In genomic region chr15:43800286-43801136, GRCh38 we compare ENCODE assay signal across 8 cellular contexts. TPM values are rescaled to one million over a fixed set of nuclear protein-coding genes. Genes with fewer than 3 reads are reported as not detected.
A peak's percentile ranks its signal among the peaks of the same experiment; 100 is the strongest.
DNase-seq lines count a peak whose midpoint lies in the region; ATAC-seq, FAIRE-seq and TF ChIP-seq lines count a peak whose summit lies in the region.

HYPK (plus strand) TSS chr15:43800599; CDS start chr15:43800623, 24 bp downstream.

- 11% methylated on average over 42 of the region's 44 CpGs; no CpG with 5 or more reads in 1 of the 2 experiments for WGBS in H1 (ENCODE audit: extremely low coverage in 1 of 2, insufficient coverage in 1 of 2, insufficient read length in 1 of 2, insufficient replicate concordance in 2 of 2, low coverage in 1 of 2, low lambda C conversion rate in 2 of 2, missing lambda C conversion rate in 1 of 2), 2 experiments
- WGBS in mesenchymal stem cell, result 11% methylated on average over 44 of the region's 44 CpGs

- H2BK120ac ChIP-seq in H1 (replicated peaks; ENCODE audit: low read depth, low read length) (no peak within 1 kb of the TSS), mesenchymal stem cell (ENCODE audit: low read depth, low read length) (no peak within 1 kb of the TSS)

- H3K9me3 ChIP-seq in H1 (ENCODE audit: insufficient read depth in 2 of 2, low read depth in 1 of 2, low read length in 1 of 2) (no peaks in the 10 kb centered on the region), mesenchymal stem cell (ENCODE audit: control insufficient read depth, low read length) (no peaks in the 10 kb centered on the region)

- H3K27me3 Mint-ChIP-seq in CD14-positive monocyte (ENCODE audit: low read depth in 3 of 3), result peaks cover 0 to 2% (median 0%) of the 10 kb centered on the region in 3 donors

- H2BK12ac ChIP-seq in H1 (ENCODE audit: low read depth, low read length), result peak within 1 kb of the TSS; percentile 71; the same call in 1 of the 2 replicates
- H2BK12ac ChIP-seq in mesenchymal stem cell (ENCODE audit: low read length in 2 of 2), result peak within 1 kb of the TSS in 1 of 2 experiments; percentile 68

- peak within 1 kb of the TSS; percentile 51 for H3K18ac ChIP-seq in H1 (ENCODE audit: extremely low read depth, low read length)
- peak within 1 kb of the TSS in 1 of 2 experiments; percentile 46 for H3K18ac ChIP-seq in mesenchymal stem cell (ENCODE audit: low read depth in 1 of 2, low read length in 2 of 2)

- H3K36me3 ChIP-seq in H1 (ENCODE audit: control insufficient read depth in 2 of 4, insufficient read depth in 4 of 4, low read length in 3 of 4) (peaks cover 17 to 60% (median 19%) of the 10 kb centered on the region in 4 experiments), mesenchymal stem cell (ENCODE audit: control insufficient read depth in 1 of 2, insufficient read depth in 2 of 2, low read depth in 1 of 2, low read length in 2 of 2) (peaks cover 44 to 82% of the 10 kb centered on the region in 2 experiments)

- peaks cover 0 to 13% of the 10 kb centered on the region in 2 experiments; a peak in 2 of 4 replicates for H3K79me2 ChIP-seq in H1 (ENCODE audit: control insufficient read depth in 1 of 2, insufficient read depth in 2 of 2, low read length in 2 of 2)

- H3K4me1 Mint-ChIP-seq in CD14-positive monocyte, result peaks cover 38% of the 10 kb centered on the region

- H3K27ac ChIP-seq in H1 (ENCODE audit: low read depth, low read length), result peak within 1 kb of the TSS; percentile 28; the same call in 1 of the 2 replicates
- peak within 1 kb of the TSS; percentile 67 for H3K27ac ChIP-seq in mesenchymal stem cell (ENCODE audit: low read length, poor library complexity, severe bottlenecking)

- H3K79me1 ChIP-seq in H1 (ENCODE audit: low read depth, low read length) (no peaks in the 10 kb centered on the region), mesenchymal stem cell (replicated peaks; ENCODE audit: low read length, poor library complexity, severe bottlenecking) (peaks cover 7% of the 10 kb centered on the region)

- DNase-seq in CD14-positive monocyte (ENCODE audit: low spot score), result peak; percentile 90
- peak; percentile 83 for DNase-seq in HK-2 (ENCODE audit: unreplicated experiment)
- peak; percentile 81 to 95 for DNase-seq in NOMO-1 (lab: John Stamatoyannopoulos, UW; ENCODE audit: unreplicated experiment in 2 of 2)
- peak; percentile 84 to 85 for DNase-seq in activated CD8-positive, alpha-beta memory T cell treated with anti-CD3 and anti-CD28 coated beads for 4 hours (ENCODE audit: low read depth in 2 of 2)
- peak; percentile 41 to 88 for DNase-seq in H1 (ENCODE audit: low read depth in 1 of 2, low spot score in 2 of 2)
- DNase-seq in mesenchymal stem cell, result peak; percentile 89
- peak; percentile 84 for DNase-seq in stimulated activated CD8-positive, alpha-beta memory T cell treated with anti-CD3 and anti-CD28 coated beads, Interleukin-12 subunit alpha, Interleukin-12 subunit beta, amount 100 ng/mL, for 4 hours (ENCODE audit: low read depth)

- no peak within 1 kb of the TSS for H3K14ac ChIP-seq in H1 (ENCODE audit: insufficient read length)
- no peak within 1 kb of the TSS for H3K14ac ChIP-seq in mesenchymal stem cell (ENCODE audit: low read length in 2 of 2)

- peaks cover 7 to 16% (median 11%) of the 10 kb centered on the region in 4 experiments for H3K4me1 ChIP-seq in H1 (replicated peaks in 1 of 4; ENCODE audit: control insufficient read depth in 3 of 4, insufficient read depth in 4 of 4, low read length in 3 of 4)
- H3K4me1 ChIP-seq in mesenchymal stem cell (ENCODE audit: control insufficient read depth, insufficient read depth, low read depth, low read length), result peaks cover 17% of the 10 kb centered on the region

- H2BK5ac ChIP-seq in H1 (ENCODE audit: low read depth, low read length) (peak within 1 kb of the TSS; percentile 55), mesenchymal stem cell (ENCODE audit: low read depth, low read length, poor library complexity, severe bottlenecking) (no peak within 1 kb of the TSS)

- peak; percentile 84 for ATAC-seq in GM19397 (IDR thresholded peaks at IDR 0.05; ENCODE audit: unreplicated experiment)

- H3K36me3 Mint-ChIP-seq in CD14-positive monocyte, result peaks cover 49 to 64% of the 10 kb centered on the region in 2 donors

- peak within 1 kb of the TSS; percentile 39 for H3K56ac ChIP-seq in H1 (replicated peaks; ENCODE audit: insufficient read length, low read depth, low read length)

- H2BK20ac ChIP-seq in H1 (ENCODE audit: low read length), result peak within 1 kb of the TSS; percentile 28; the same call in 1 of the 2 replicates

- POLR2A ChIA-PET in H1 (lab: Charles Lee; ENCODE audit: partially characterized antibody), result interaction anchor here (0.9 to 8.9 kb wide), 8 partner anchors 9 to 54 kb away, joined by 7 to 71 read pairs (median 8); partner anchors contain the start of genes ELL3, MFAP1, PDIA3 and WDR76

- peaks cover 0 to 3% of the 10 kb centered on the region in 2 experiments for H4K20me1 ChIP-seq in H1 (replicated peaks in 1 of 2; ENCODE audit: control insufficient read depth in 1 of 2, insufficient read depth in 2 of 2, low read length in 2 of 2)

- H4K91ac ChIP-seq in H1 (replicated peaks; ENCODE audit: insufficient read length, low read length) (peak within 1 kb of the TSS; percentile 22), mesenchymal stem cell (ENCODE audit: low read length) (peak within 1 kb of the TSS; percentile 23)

- H3K27ac Mint-ChIP-seq in CD14-positive monocyte, result peak within 1 kb of the TSS; percentile 97 to 100 (median 99)

- H3K9ac ChIP-seq in H1 (replicated peaks in 1 of 4; ENCODE audit: extremely low read depth in 1 of 4, low read depth in 3 of 4, low read length in 3 of 4) (peak within 1 kb of the TSS; percentile 61 to 84 (median 76)), mesenchymal stem cell (ENCODE audit: low read length) (peak within 1 kb of the TSS; percentile 96)

- H3K27me3 ChIP-seq in H1 (replicated peaks in 1 of 4; ENCODE audit: control insufficient read depth in 3 of 4, extremely low read depth in 1 of 4, insufficient read depth in 3 of 4, low read length in 3 of 4) (no peaks in the 10 kb centered on the region), mesenchymal stem cell (ENCODE audit: control insufficient read depth in 1 of 2, insufficient read depth in 1 of 2, low read length in 2 of 2) (no peaks in the 10 kb centered on the region)

- no peak within 1 kb of the TSS for H2AK5ac ChIP-seq in H1 (ENCODE audit: low read depth, low read length)
- peak within 1 kb of the TSS; percentile 56 for H2AK5ac ChIP-seq in mesenchymal stem cell (ENCODE audit: low read length, severe bottlenecking)

- TF ChIP-seq CTCF in CD14-positive monocyte (IDR thresholded peaks at IDR 0.05), result no peak
- TF ChIP-seq CTCF in H1 (IDR thresholded peaks at IDR 0.05; ENCODE audit: control extremely low read depth in 1 of 3, insufficient read depth in 1 of 3, low read depth in 1 of 3, low read length in 3 of 3), result no peak

- no peak within 1 kb of the TSS for H3K23ac ChIP-seq in H1 (ENCODE audit: insufficient read length)
- peak within 1 kb of the TSS in 1 of 2 experiments; percentile 5 for H3K23ac ChIP-seq in mesenchymal stem cell (ENCODE audit: low read length in 2 of 2)

- peak; percentile 19 for FAIRE-seq in H1 (lab: Jason Lieb, UNC)

- TF ChIP-seq RAD21 in H1 (IDR thresholded peaks at IDR 0.05 in 1 of 2, conservative IDR thresholded peaks at IDR 0.05 in 1 of 2; ENCODE audit: low read depth in 2 of 2, low read length in 2 of 2), result no peak

- CTCF ChIA-PET in H1 (lab: Charles Lee; ENCODE audit: partially characterized antibody), result interaction anchor here (0.7 to 1.9 kb wide), 3 partner anchors 11 to 706 kb away, joined by 3 to 5 read pairs (median 3); partner anchors contain the start of gene ELL3

- H2AFZ ChIP-seq in H1 (ENCODE audit: low read length) (no peak within 1 kb of the TSS), mesenchymal stem cell (ENCODE audit: low read depth, low read length) (no peak within 1 kb of the TSS)

- peaks cover 0 to 1% (median 0%) of the 10 kb centered on the region in 7 donors for H3K9me3 Mint-ChIP-seq in CD14-positive monocyte

- TF ChIP-seq EP300 in H1 (IDR thresholded peaks at IDR 0.05; ENCODE audit: borderline replicate concordance in 1 of 2, low read depth in 2 of 2, low read length in 2 of 2), result no peak

- no peaks in the 10 kb centered on the region for H3K23me2 ChIP-seq in H1 (ENCODE audit: low read depth, low read length)

- H2BK15ac ChIP-seq in H1 (ENCODE audit: low read length) (peak within 1 kb of the TSS; percentile 31), mesenchymal stem cell (ENCODE audit: low read depth, poor library complexity, severe bottlenecking) (no peak within 1 kb of the TSS)

- no peak within 1 kb of the TSS for H4K8ac ChIP-seq in H1 (ENCODE audit: extremely low read depth, insufficient read depth, low read length)
- peak within 1 kb of the TSS; percentile 89 for H4K8ac ChIP-seq in mesenchymal stem cell (ENCODE audit: low read length)

- H3K4me3 Mint-ChIP-seq in CD14-positive monocyte, result peak within 1 kb of the TSS; percentile 100

- TF ChIP-seq POLR2A in H1 (IDR thresholded peaks at IDR 0.05; ENCODE audit: control extremely low read depth in 1 of 2, low read depth in 2 of 2, low read length in 2 of 2), result peak; percentile 2 to 82

- H3K4me3 ChIP-seq in H1 (ENCODE audit: extremely low read depth in 1 of 4, insufficient read depth in 2 of 4, low read depth in 3 of 4, low read length in 4 of 4) (peak within 1 kb of the TSS; percentile 67 to 97 (median 88)), mesenchymal stem cell (ENCODE audit: insufficient read depth in 1 of 2, low read depth in 1 of 2, low read length in 2 of 2) (peak within 1 kb of the TSS; percentile 73 to 97)

- H3K4ac ChIP-seq in H1 (replicated peaks; ENCODE audit: insufficient read length, low read depth, low read length) (peak within 1 kb of the TSS; percentile 55), mesenchymal stem cell (ENCODE audit: low read depth in 1 of 2, low read length in 2 of 2) (peak within 1 kb of the TSS; percentile 66 to 81)

- intact Hi-C loops in CD14-positive monocyte (cut with micrococcal nuclease), result no loop called here

- H3K4me2 ChIP-seq in H1 (ENCODE audit: insufficient read depth in 1 of 2, low read depth in 2 of 2, low read length in 2 of 2) (peak within 1 kb of the TSS; percentile 75 to 86), mesenchymal stem cell (ENCODE audit: low read length, poor library complexity, severe bottlenecking) (peak within 1 kb of the TSS; percentile 76)

- H4K5ac ChIP-seq in H1 (ENCODE audit: insufficient read length, low read depth, low read length), result peak within 1 kb of the TSS; percentile 71

RNA-seq across cellular contexts. Expression of gene HYPK, which starts in this region (rescaled TPM):
- polyA plus RNA-seq in CD14-positive monocyte, result 1 to 10 TPM; 4.4 to 5.3 TPM
- 9.9 and 17.6 TPM in 2 replicates for total RNA-seq in H1 (2021; fragmentation: NEBNext Ultra II Directional; extraction: Animal tissue kit (Norgen Biotek cat#: 25700))
- polyA plus RNA-seq in H1 (2011; rRNA removed), result 5.0 and 5.4 TPM in 2 replicates
- 7.6 TPM for polyA plus RNA-seq in H1 (2011; cell fraction: cytosol; rRNA removed)
- 11.4 TPM for polyA plus RNA-seq in H1 (2011; cell fraction: nucleus; rRNA removed)
- polyA plus RNA-seq in H1 (2012, experiment 1 of 2), result 5.7 to 13.5 TPM (median 7.3 TPM) in 4 replicates
- polyA plus RNA-seq in H1 (2012, experiment 2 of 2), result 2.6 TPM
- 191 TPM for polyA plus RNA-seq in H1 (2013, experiment 1 of 2)
- 216 TPM for polyA plus RNA-seq in H1 (2013, experiment 2 of 2)
- polyA minus RNA-seq in H1 (2011; rRNA and poly(A)+ RNA removed), result 4.3 and 6.2 TPM in 2 replicates
- 21.1 TPM for polyA minus RNA-seq in H1 (2011; cell fraction: cytosol; rRNA and poly(A)+ RNA removed)
- 17.1 TPM for polyA minus RNA-seq in H1 (2011; cell fraction: nucleus; rRNA and poly(A)+ RNA removed)
- 135 TPM for polyA plus RNA-seq in mesenchymal stem cell (2013, experiment 1 of 2)
- 134 TPM for polyA plus RNA-seq in mesenchymal stem cell (2013, experiment 2 of 2)

Comparison
In these comparisons a context has a peak if more than half of its experiments do, and no peak if none do; other contexts are left out.
1. Peak in every context shown above with its lines: DNase-seq, ATAC-seq, H3K4me3 ChIP-seq and H3K27ac ChIP-seq.